2 cellular contexts compared by ENCODE assay signal in genomic region chr17:45387739-45388138, GRCh38.
TF ChIP-seq lines count a peak whose summit lies in the region.

No MANE protein-coding gene starts in this region.

TF ChIP-seq in HEK293, 187 proteins besides CTCF, POLR2A, EP300 and RAD21:
- no peak for TF ChIP-seq ZNF391 (tag by site-specific recombination; IDR thresholded peaks at IDR 0.05; ENCODE audit: borderline replicate concordance, low read depth)
- peak; percentile 67 for TF ChIP-seq SCRT2 (tag by site-specific recombination; IDR thresholded peaks at IDR 0.05)
- TF ChIP-seq, protein P1, sequence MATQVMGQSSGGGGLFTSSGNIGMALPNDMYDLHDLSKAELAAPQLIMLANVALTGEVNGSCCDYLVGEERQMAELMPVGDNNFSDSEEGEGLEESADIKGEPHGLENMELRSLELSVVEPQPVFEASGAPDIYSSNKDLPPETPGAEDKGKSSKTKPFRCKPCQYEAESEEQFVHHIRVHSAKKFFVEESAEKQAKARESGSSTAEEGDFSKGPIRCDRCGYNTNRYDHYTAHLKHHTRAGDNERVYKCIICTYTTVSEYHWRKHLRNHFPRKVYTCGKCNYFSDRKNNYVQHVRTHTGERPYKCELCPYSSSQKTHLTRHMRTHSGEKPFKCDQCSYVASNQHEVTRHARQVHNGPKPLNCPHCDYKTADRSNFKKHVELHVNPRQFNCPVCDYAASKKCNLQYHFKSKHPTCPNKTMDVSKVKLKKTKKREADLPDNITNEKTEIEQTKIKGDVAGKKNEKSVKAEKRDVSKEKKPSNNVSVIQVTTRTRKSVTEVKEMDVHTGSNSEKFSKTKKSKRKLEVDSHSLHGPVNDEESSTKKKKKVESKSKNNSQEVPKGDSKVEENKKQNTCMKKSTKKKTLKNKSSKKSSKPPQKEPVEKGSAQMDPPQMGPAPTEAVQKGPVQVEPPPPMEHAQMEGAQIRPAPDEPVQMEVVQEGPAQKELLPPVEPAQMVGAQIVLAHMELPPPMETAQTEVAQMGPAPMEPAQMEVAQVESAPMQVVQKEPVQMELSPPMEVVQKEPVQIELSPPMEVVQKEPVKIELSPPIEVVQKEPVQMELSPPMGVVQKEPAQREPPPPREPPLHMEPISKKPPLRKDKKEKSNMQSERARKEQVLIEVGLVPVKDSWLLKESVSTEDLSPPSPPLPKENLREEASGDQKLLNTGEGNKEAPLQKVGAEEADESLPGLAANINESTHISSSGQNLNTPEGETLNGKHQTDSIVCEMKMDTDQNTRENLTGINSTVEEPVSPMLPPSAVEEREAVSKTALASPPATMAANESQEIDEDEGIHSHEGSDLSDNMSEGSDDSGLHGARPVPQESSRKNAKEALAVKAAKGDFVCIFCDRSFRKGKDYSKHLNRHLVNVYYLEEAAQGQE (tag by site-specific recombination; IDR thresholded peaks at IDR 0.05), result no peak
- TF ChIP-seq ZNF623 (tag by site-specific recombination; IDR thresholded peaks at IDR 0.05), result peak; percentile 98
- TF ChIP-seq, protein P2, sequence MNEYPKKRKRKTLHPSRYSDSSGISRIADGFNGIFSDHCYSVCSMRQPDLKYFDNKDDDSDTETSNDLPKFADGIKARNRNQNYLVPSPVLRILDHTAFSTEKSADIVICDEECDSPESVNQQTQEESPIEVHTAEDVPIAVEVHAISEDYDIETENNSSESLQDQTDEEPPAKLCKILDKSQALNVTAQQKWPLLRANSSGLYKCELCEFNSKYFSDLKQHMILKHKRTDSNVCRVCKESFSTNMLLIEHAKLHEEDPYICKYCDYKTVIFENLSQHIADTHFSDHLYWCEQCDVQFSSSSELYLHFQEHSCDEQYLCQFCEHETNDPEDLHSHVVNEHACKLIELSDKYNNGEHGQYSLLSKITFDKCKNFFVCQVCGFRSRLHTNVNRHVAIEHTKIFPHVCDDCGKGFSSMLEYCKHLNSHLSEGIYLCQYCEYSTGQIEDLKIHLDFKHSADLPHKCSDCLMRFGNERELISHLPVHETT (tag by site-specific recombination; IDR thresholded peaks at IDR 0.05), result no peak
- no peak for TF ChIP-seq ZNF626 (tag by site-specific recombination; IDR thresholded peaks at IDR 0.05)
- TF ChIP-seq ZBTB49 (tag by site-specific recombination; IDR thresholded peaks at IDR 0.05; ENCODE audit: low read depth), result no peak
- no peak for TF ChIP-seq ZNF132 (tag by site-specific recombination; IDR thresholded peaks at IDR 0.05; ENCODE audit: borderline replicate concordance)

TF ChIP-seq in K562, 482 proteins besides CTCF, POLR2A, EP300 and RAD21:
- no peak for TF ChIP-seq FUS (optimal IDR thresholded peaks at IDR 0.05; ENCODE audit: low read depth, low read length)
- TF ChIP-seq HEY1 (CRISPR knock-in tag; IDR thresholded peaks at IDR 0.05; ENCODE audit: borderline replicate concordance), result no peak
- TF ChIP-seq, protein P3, sequence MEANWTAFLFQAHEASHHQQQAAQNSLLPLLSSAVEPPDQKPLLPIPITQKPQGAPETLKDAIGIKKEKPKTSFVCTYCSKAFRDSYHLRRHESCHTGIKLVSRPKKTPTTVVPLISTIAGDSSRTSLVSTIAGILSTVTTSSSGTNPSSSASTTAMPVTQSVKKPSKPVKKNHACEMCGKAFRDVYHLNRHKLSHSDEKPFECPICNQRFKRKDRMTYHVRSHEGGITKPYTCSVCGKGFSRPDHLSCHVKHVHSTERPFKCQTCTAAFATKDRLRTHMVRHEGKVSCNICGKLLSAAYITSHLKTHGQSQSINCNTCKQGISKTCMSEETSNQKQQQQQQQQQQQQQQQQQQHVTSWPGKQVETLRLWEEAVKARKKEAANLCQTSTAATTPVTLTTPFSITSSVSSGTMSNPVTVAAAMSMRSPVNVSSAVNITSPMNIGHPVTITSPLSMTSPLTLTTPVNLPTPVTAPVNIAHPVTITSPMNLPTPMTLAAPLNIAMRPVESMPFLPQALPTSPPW (CRISPR knock-in tag; IDR thresholded peaks at IDR 0.05), result no peak
- no peak for TF ChIP-seq LARP7 (IDR thresholded peaks at IDR 0.05)
- peak; percentile 53 to 55; a peak in 3 of 4 replicates for TF ChIP-seq KDM1A (IDR thresholded peaks at IDR 0.05)
- no peak for TF ChIP-seq BRD4 (IDR thresholded peaks at IDR 0.05)
- TF ChIP-seq ZNF41 (CRISPR knock-in tag; conservative IDR thresholded peaks at IDR 0.05), result no peak
- peak; percentile 81; the same call in 1 of the 2 replicates for TF ChIP-seq BCOR (IDR thresholded peaks at IDR 0.05)
- TF ChIP-seq, protein P4, sequence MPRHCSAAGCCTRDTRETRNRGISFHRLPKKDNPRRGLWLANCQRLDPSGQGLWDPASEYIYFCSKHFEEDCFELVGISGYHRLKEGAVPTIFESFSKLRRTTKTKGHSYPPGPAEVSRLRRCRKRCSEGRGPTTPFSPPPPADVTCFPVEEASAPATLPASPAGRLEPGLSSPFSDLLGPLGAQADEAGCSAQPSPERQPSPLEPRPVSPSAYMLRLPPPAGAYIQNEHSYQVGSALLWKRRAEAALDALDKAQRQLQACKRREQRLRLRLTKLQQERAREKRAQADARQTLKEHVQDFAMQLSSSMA (CRISPR knock-in tag; IDR thresholded peaks at IDR 0.05), result no peak
- TF ChIP-seq JUN (IDR thresholded peaks at IDR 0.05; ENCODE audit: borderline replicate concordance, low read depth, low read length), result no peak
- TF ChIP-seq JUN (CRISPR knock-in tag; IDR thresholded peaks at IDR 0.05; ENCODE audit: borderline replicate concordance), result no peak
- no peak for TF ChIP-seq TAF7 (tag; IDR thresholded peaks at IDR 0.05)
- TF ChIP-seq TEAD1 (CRISPR knock-in tag; IDR thresholded peaks at IDR 0.05), result no peak
- TF ChIP-seq CBFA2T3 (IDR thresholded peaks at IDR 0.05), result no peak
- TF ChIP-seq SREBF1 (IDR thresholded peaks at IDR 0.05; ENCODE audit: borderline replicate concordance, low read depth, low read length), result no peak
- no peak for TF ChIP-seq ZNF263 (CRISPR knock-in tag; IDR thresholded peaks at IDR 0.05; ENCODE audit: borderline replicate concordance)
- TF ChIP-seq RBM25 (IDR thresholded peaks at IDR 0.05; ENCODE audit: low read depth, low read length, severe bottlenecking), result peak; percentile 97
- TF ChIP-seq ZBTB49 (CRISPR knock-in tag; IDR thresholded peaks at IDR 0.05; ENCODE audit: borderline replicate concordance), result no peak
- TF ChIP-seq ATF6 (CRISPR knock-in tag; IDR thresholded peaks at IDR 0.05), result no peak
- no peak for TF ChIP-seq ZEB2 (IDR thresholded peaks at IDR 0.05)
- TF ChIP-seq GTF3C2 (IDR thresholded peaks at IDR 0.05; ENCODE audit: borderline replicate concordance, extremely low read depth, insufficient read length), result no peak
- no peak for TF ChIP-seq CHD1 (IDR thresholded peaks at IDR 0.05; ENCODE audit: low read length)
- TF ChIP-seq, protein P5, sequence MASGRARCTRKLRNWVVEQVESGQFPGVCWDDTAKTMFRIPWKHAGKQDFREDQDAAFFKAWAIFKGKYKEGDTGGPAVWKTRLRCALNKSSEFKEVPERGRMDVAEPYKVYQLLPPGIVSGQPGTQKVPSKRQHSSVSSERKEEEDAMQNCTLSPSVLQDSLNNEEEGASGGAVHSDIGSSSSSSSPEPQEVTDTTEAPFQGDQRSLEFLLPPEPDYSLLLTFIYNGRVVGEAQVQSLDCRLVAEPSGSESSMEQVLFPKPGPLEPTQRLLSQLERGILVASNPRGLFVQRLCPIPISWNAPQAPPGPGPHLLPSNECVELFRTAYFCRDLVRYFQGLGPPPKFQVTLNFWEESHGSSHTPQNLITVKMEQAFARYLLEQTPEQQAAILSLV (tag; IDR thresholded peaks at IDR 0.05), result no peak
- no peak for TF ChIP-seq SMARCE1 (IDR thresholded peaks at IDR 0.05)
- TF ChIP-seq, protein P6, sequence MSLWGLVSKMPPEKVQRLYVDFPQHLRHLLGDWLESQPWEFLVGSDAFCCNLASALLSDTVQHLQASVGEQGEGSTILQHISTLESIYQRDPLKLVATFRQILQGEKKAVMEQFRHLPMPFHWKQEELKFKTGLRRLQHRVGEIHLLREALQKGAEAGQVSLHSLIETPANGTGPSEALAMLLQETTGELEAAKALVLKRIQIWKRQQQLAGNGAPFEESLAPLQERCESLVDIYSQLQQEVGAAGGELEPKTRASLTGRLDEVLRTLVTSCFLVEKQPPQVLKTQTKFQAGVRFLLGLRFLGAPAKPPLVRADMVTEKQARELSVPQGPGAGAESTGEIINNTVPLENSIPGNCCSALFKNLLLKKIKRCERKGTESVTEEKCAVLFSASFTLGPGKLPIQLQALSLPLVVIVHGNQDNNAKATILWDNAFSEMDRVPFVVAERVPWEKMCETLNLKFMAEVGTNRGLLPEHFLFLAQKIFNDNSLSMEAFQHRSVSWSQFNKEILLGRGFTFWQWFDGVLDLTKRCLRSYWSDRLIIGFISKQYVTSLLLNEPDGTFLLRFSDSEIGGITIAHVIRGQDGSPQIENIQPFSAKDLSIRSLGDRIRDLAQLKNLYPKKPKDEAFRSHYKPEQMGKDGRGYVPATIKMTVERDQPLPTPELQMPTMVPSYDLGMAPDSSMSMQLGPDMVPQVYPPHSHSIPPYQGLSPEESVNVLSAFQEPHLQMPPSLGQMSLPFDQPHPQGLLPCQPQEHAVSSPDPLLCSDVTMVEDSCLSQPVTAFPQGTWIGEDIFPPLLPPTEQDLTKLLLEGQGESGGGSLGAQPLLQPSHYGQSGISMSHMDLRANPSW (CRISPR knock-in tag; IDR thresholded peaks at IDR 0.05), result no peak
- TF ChIP-seq, protein P7, sequence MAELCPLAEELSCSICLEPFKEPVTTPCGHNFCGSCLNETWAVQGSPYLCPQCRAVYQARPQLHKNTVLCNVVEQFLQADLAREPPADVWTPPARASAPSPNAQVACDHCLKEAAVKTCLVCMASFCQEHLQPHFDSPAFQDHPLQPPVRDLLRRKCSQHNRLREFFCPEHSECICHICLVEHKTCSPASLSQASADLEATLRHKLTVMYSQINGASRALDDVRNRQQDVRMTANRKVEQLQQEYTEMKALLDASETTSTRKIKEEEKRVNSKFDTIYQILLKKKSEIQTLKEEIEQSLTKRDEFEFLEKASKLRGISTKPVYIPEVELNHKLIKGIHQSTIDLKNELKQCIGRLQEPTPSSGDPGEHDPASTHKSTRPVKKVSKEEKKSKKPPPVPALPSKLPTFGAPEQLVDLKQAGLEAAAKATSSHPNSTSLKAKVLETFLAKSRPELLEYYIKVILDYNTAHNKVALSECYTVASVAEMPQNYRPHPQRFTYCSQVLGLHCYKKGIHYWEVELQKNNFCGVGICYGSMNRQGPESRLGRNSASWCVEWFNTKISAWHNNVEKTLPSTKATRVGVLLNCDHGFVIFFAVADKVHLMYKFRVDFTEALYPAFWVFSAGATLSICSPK (IDR thresholded peaks at IDR 0.05; ENCODE audit: borderline replicate concordance), result no peak
- TF ChIP-seq ETV1 (tag; conservative IDR thresholded peaks at IDR 0.05; ENCODE audit: low read depth), result no peak
- TF ChIP-seq CREB1 (IDR thresholded peaks at IDR 0.05), result no peak
- TF ChIP-seq CREB1 (CRISPR knock-in tag; IDR thresholded peaks at IDR 0.05), result no peak
- TF ChIP-seq, protein P8, sequence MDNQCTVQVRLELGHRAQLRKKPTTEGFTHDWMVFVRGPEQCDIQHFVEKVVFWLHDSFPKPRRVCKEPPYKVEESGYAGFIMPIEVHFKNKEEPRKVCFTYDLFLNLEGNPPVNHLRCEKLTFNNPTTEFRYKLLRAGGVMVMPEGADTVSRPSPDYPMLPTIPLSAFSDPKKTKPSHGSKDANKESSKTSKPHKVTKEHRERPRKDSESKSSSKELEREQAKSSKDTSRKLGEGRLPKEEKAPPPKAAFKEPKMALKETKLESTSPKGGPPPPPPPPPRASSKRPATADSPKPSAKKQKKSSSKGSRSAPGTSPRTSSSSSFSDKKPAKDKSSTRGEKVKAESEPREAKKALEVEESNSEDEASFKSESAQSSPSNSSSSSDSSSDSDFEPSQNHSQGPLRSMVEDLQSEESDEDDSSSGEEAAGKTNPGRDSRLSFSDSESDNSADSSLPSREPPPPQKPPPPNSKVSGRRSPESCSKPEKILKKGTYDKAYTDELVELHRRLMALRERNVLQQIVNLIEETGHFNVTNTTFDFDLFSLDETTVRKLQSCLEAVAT (IDR thresholded peaks at IDR 0.05), result no peak
- TF ChIP-seq SMARCA5 (IDR thresholded peaks at IDR 0.05), result peak; percentile 70; the same call in 1 of the 2 replicates
- no peak for TF ChIP-seq ZNF384 (IDR thresholded peaks at IDR 0.05; ENCODE audit: low read depth, low read length)
